Comparison of ENCODE assay signal across 30 cellular contexts in genomic region chr10:12073526-12073925, GRCh38. TPM values are rescaled to one million over a fixed set of nuclear protein-coding genes. Genes with fewer than 3 reads are reported as not detected.
DNase-seq lines count a peak whose midpoint lies in the region; ATAC-seq, FAIRE-seq and TF ChIP-seq lines count a peak whose summit lies in the region.
"Had no signal": no experiment of that assay in that cellular context is flagged by ENCODE, and none has a peak within 500 bp of the region (broad histone marks: within the 10 kb centered on the region; RNA-seq: fewer than 3 reads in every experiment).

No MANE protein-coding gene starts in this region.

- ATAC-seq in right lobe of liver: no peak
- ATAC-seq: psoas muscle, upper lobe of right lung had no signal

- H3K36me3 ChIP-seq in cardiac muscle cell: no peaks in the 10 kb centered on the region
- H3K36me3 ChIP-seq in right atrium auricular region: no peaks in the 10 kb centered on the region
- H3K36me3 ChIP-seq in OCI-LY7 (ENCODE audit: insufficient read depth, low read length): peaks cover 8% of the 10 kb centered on the region; the same call in 1 of the 2 replicates
- peaks cover 0 to 13% (median 3%) of the 10 kb centered on the region in 4 donors for H3K36me3 ChIP-seq in right lobe of liver
- H3K36me3 ChIP-seq: upper lobe of right lung, WERI-Rb-1 had no signal

- intact Hi-C loops in OCI-LY7 (cut with micrococcal nuclease; ENCODE audit: unreplicated experiment) (loop anchor here (10.0 kb wide), 1 partner anchor 121 kb away; the partner anchor contains the start of genes CDC123 and NUDT5), right lobe of liver (cut with DNase I) (no loop called here)

- POLR2A ChIA-PET in OCI-LY7 (lab: Charles Lee): interaction anchor here (0.7 to 2.8 kb wide), 15 partner anchors 10 to 591 kb away, joined by 3 to 13 read pairs (median 4); partner anchors contain the start of gene UPF2

- TF ChIP-seq CTCF in cardiac muscle cell (IDR thresholded peaks at IDR 0.05; ENCODE audit: low read depth, low read length) (no peak), right atrium auricular region (IDR thresholded peaks at IDR 0.05) (no peak), OCI-LY7 (conservative IDR thresholded peaks at IDR 0.05; ENCODE audit: low read length) (no peak), right lobe of liver (IDR thresholded peaks at IDR 0.05) (no peak)

- peaks cover 75% of the 10 kb centered on the region for H3K79me2 ChIP-seq in OCI-LY7 (ENCODE audit: insufficient read depth, low read depth, low read length)

- no peaks in the 10 kb centered on the region for H4K20me1 ChIP-seq in OCI-LY7 (ENCODE audit: insufficient read depth, low read length)

- TF ChIP-seq POLR2A in right lobe of liver (IDR thresholded peaks at IDR 0.05): no peak
- TF ChIP-seq POLR2A in GM12892 (IDR thresholded peaks at IDR 0.05; ENCODE audit: low read depth, low read length): no peak

- no peaks in the 10 kb centered on the region for H3K9me2 ChIP-seq in OCI-LY7 (ENCODE audit: insufficient read depth, low read length)

- H2AFZ ChIP-seq in OCI-LY7 (ENCODE audit: low read length): peak overlapping the region; percentile 15; the same call in 1 of the 2 replicates

- CTCF ChIA-PET in OCI-LY7 (lab: Charles Lee; ENCODE audit: unreplicated experiment): interaction anchor here (0.8 to 1.0 kb wide), 2 partner anchors 25 to 28 kb away, joined by 3 read pairs; no protein-coding TSS in a partner anchor

- peak overlapping the region; percentile 63 for H3K4me2 ChIP-seq in OCI-LY7 (ENCODE audit: low read length)

- no TSS peak for BruUV-seq in OCI-LY7 (replicated peaks; lab: Mats Ljungman, UMichigan)

- no peak for FAIRE-seq in GM12892 (lab: Jason Lieb, UNC)

- WGBS in right lobe of liver (ENCODE audit: insufficient coverage, low coverage, low lambda C conversion rate, missing lambda C conversion rate): 54% methylated on average over 4 of the region's 4 CpGs

- H3K27me3 ChIP-seq in cardiac muscle cell (no peaks in the 10 kb centered on the region), right atrium auricular region (no peaks in the 10 kb centered on the region), right lobe of liver (no peaks in the 10 kb centered on the region)
- H3K27me3 ChIP-seq: Peyer's patch, upper lobe of right lung had no signal

- H3K4me1 ChIP-seq in cardiac muscle cell (ENCODE audit: low read depth) (no peaks in the 10 kb centered on the region), right atrium auricular region (peaks cover 0 to 5% of the 10 kb centered on the region in 2 donors), OCI-LY7 (ENCODE audit: insufficient read depth, low read length, poor library complexity, severe bottlenecking) (peaks cover 85% of the 10 kb centered on the region), right lobe of liver (peaks cover 0 to 30% (median 8%) of the 10 kb centered on the region in 4 donors)

- H3K9me3 ChIP-seq in cardiac muscle cell (ENCODE audit: low read depth) (no peaks in the 10 kb centered on the region), right atrium auricular region (no peaks in the 10 kb centered on the region), OCI-LY7 (ENCODE audit: low read length) (no peaks in the 10 kb centered on the region), right lobe of liver (no peaks in the 10 kb centered on the region)
- H3K9me3 ChIP-seq: HAP-1, Peyer's patch, psoas muscle, upper lobe of right lung had no signal

- H3K4me3 ChIP-seq in cardiac muscle cell (no peak overlapping the region), right atrium auricular region (no peak overlapping the region), OCI-LY7 (ENCODE audit: low read depth, low read length, poor library complexity, severe bottlenecking) (peak overlapping the region; percentile 26), right lobe of liver (peak overlapping the region in 1 of 3 donors; percentile 22)
- H3K4me3 ChIP-seq: coronary artery, HAP-1, Peyer's patch, psoas muscle, upper lobe of right lung had no signal

- peak overlapping the region; percentile 62 for H3K27ac ChIP-seq in cardiac muscle cell
- H3K27ac ChIP-seq in right atrium auricular region: no peak overlapping the region
- H3K27ac ChIP-seq in OCI-LY7 (ENCODE audit: low read depth, low read length, poor library complexity, severe bottlenecking): peak overlapping the region; percentile 96
- peak overlapping the region; percentile 68 to 99 (median 89) for H3K27ac ChIP-seq in right lobe of liver
- H3K27ac ChIP-seq: coronary artery, psoas muscle, upper lobe of right lung, WERI-Rb-1 had no signal

- DNase-seq in cardiac muscle cell (ENCODE audit: low read depth in 1 of 2, low spot score in 1 of 2): no peak
- no peak for DNase-seq in right atrium auricular region (ENCODE audit: low spot score)
- DNase-seq in OCI-LY7 (ENCODE audit: low spot score): peak; percentile 39
- DNase-seq in right lobe of liver: no peak
- DNase-seq in GM12892 (ENCODE audit: insufficient read length): no peak
- no peak for DNase-seq in DMS53 treated with DMSO at 0.1 percent for 48 hours (lab: John Stamatoyannopoulos, UW; ENCODE audit: unreplicated experiment)
- no peak for DNase-seq in activated CD4-positive, alpha-beta T cell treated with anti-CD3 and anti-CD28 coated beads, Interleukin-2, amount 50 U/mL, for 48 hours
- no peak for DNase-seq in NCI-H1092 treated with DMSO at 0.1 percent for 48 hours (lab: John Stamatoyannopoulos, UW)
- DNase-seq: 8988T; activated CD4-positive, alpha-beta T cell treated with anti-CD3 and anti-CD28 coated beads, Interleukin-2, amount 10 ng/mL, durations not matched to agents 7 days and 5 days; activated effector memory CD4-positive, alpha-beta T cell treated with anti-CD3 and anti-CD28 coated beads, Interleukin-2, amount 50 U/mL, for 16 hours; activated naive CD8-positive, alpha-beta T cell treated with anti-CD3 and anti-CD28 coated beads, Interleukin-2, amount 10 ng/mL, durations not matched to agents 7 days and 5 days; activated T-cell treated with anti-CD3 and anti-CD28 coated beads, Interleukin-2, amount 50 U/mL, for 1 hour; caudate nucleus; CD4-positive, alpha-beta memory T cell; effector CD8-positive, alpha-beta T cell; Kasumi-1; mesenchymal stem cell; NCI-H1436 treated with DMSO at 0.1 percent for 48 hours; NCI-H226; NCI-H526 treated with DMSO at 0.1 percent for 48 hours; Peyer's patch; psoas muscle; SIG-M5; stimulated activated CD4-positive, alpha-beta T cell treated with anti-CD3 and anti-CD28 coated beads, Interleukin-15, amount 100 ng/mL, for 24 hours; stimulated activated CD4-positive, alpha-beta T cell treated with anti-CD3 and anti-CD28 coated beads, Interleukin-4, amount 100 ng/mL, for 4 hours; upper lobe of right lung; WERI-Rb-1 had no signal

RNA-seq across cellular contexts. Expression of gene DHTKD1, which starts 4.8 kb away (rescaled TPM):
- total RNA-seq in cardiac muscle cell (34.5 and 51.6 TPM in 2 replicates), right atrium auricular region (10 to 100 TPM; 18.4 to 23.6 TPM), OCI-LY7 (2022) (71.4 and 81.9 TPM in 2 replicates), right lobe of liver (100 to 1,000 TPM in 3 of 6 experiments, 10 to 100 TPM in 3; 65.8 to 166 (median 100) TPM)
- 36.5 and 51.2 TPM in 2 replicates for polyA plus RNA-seq in cardiac muscle cell
- total RNA-seq in OCI-LY7 (2014; rRNA removed; shearing (Covaris generic)): 46.5 and 53.1 TPM in 2 replicates
- polyA plus RNA-seq in GM12892 (2012; ENCODE audit: missing spikeins): 16.0 TPM

RNA-seq across cellular contexts. Expression of gene UPF2, which starts 30.9 kb away (rescaled TPM):
- 7.4 and 12.8 TPM in 2 replicates for total RNA-seq in cardiac muscle cell
- polyA plus RNA-seq in cardiac muscle cell: 13.2 and 15.3 TPM in 2 replicates
- 10 to 100 TPM; 11.8 to 13.1 TPM for total RNA-seq in right atrium auricular region
- total RNA-seq in OCI-LY7 (2014; rRNA removed; shearing (Covaris generic)): 24.8 and 28.0 TPM in 2 replicates
- 44.6 and 46.8 TPM in 2 replicates for total RNA-seq in OCI-LY7 (2022)
- 10 to 100 TPM in 3 of 6 experiments, 1 to 10 TPM in 3; 8.7 to 12.6 (median 9.8) TPM for total RNA-seq in right lobe of liver
- 21.0 TPM for polyA plus RNA-seq in GM12892 (2012; ENCODE audit: missing spikeins)

RNA-seq across cellular contexts. Expression of gene SEC61A2, which starts 56.0 kb away (rescaled TPM):
- 25.3 and 28.1 TPM in 2 replicates for total RNA-seq in cardiac muscle cell
- polyA plus RNA-seq in cardiac muscle cell: 48.4 and 57.3 TPM in 2 replicates
- 10 to 100 TPM; 12.2 to 12.4 TPM for total RNA-seq in right atrium auricular region
- 4.8 and 5.5 TPM in 2 replicates for total RNA-seq in OCI-LY7 (2014; rRNA removed; shearing (Covaris generic))
- 13.8 and 15.1 TPM in 2 replicates for total RNA-seq in OCI-LY7 (2022)
- total RNA-seq in right lobe of liver: 1 to 10 TPM; 3.6 to 7.5 (median 6.5) TPM
- 11.7 TPM for polyA plus RNA-seq in GM12892 (2012; ENCODE audit: missing spikeins)

Comparison
In these comparisons a context has a peak if more than half of its experiments do, and no peak if none do; other contexts are left out.
1. H3K27ac ChIP-seq: peak in cardiac muscle cell (single experiment), OCI-LY7 (single experiment) and right lobe of liver (3 of 3); none in right atrium auricular region (0 of 2).